11 cellular contexts compared by ENCODE assay signal in the genomic region with DNA sequence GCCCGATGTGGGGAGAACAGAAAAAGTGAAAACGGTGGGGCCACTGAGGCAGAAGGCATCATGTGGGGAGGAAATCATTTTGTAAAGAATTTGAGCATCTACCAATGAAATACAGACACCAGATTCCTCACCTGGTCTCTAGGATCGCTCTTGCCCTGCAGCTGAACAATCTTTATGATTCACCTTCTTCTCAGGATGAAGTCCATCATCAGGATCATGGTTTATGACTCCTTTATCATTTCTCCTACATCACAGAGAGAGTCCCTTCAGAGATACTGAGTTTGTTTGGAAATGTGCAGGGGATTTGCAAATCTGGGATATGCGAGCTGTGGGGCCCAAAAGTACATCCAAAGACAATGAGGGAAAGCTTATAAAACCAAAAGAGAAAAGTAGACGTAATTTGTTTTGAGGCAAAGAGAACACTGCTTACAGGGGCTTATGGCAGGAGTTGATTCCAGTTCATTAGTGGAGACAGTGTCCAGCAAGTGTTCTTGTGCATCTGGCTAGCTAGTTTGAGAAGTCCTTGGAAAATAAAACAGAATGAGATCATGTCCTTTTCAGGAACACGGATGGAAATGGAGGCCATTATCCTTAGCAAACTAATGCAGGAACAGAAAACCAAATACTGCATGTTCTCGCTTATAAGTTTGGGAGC. TPM values are rescaled to one million over a fixed set of nuclear protein-coding genes. Genes with fewer than 3 reads are reported as not detected.
DNase-seq lines count a peak whose midpoint lies in the region; ATAC-seq and TF ChIP-seq lines count a peak whose summit lies in the region.
"Had no signal": no experiment of that assay in that cellular context is flagged by ENCODE, and none has a peak within 500 bp of the region (broad histone marks: within the 10 kb centered on the region; RNA-seq: fewer than 3 reads in every experiment).

No MANE protein-coding gene starts in this region.

- TF ChIP-seq EP300 in esophagus muscularis mucosa (IDR thresholded peaks at IDR 0.05) = no peak

- H3K9me3 ChIP-seq in HUES6 (ENCODE audit: control insufficient read depth, insufficient read depth, low read depth, low read length) = 0 out of 2 replicates have a peak, but pooled peaks cover 3% of the 10 kb centered on the region
- no peaks in the 10 kb centered on the region for H3K9me3 ChIP-seq in esophagus muscularis mucosa
- H3K9me3 ChIP-seq in prostate gland = no peaks in the 10 kb centered on the region

- no peaks in the 10 kb centered on the region for H3K27me3 ChIP-seq in HUES6 (ENCODE audit: control insufficient read depth, insufficient read depth, low read length)
- H3K27me3 ChIP-seq in esophagus muscularis mucosa = no peaks in the 10 kb centered on the region
- no peaks in the 10 kb centered on the region for H3K27me3 ChIP-seq in prostate gland (replicated peaks; ENCODE audit: insufficient read depth)

- H3K4me1 ChIP-seq in HUES6 (ENCODE audit: control insufficient read depth, insufficient read depth, low read length) (peaks cover 19% of the 10 kb centered on the region), esophagus muscularis mucosa (peaks cover 6 to 11% (median 7%) of the 10 kb centered on the region in 4 donors), prostate gland (replicated peaks) (no peaks in the 10 kb centered on the region)
- H3K4me1 ChIP-seq: parathyroid adenoma had no signal

- H3K36me3 ChIP-seq in HUES6 (ENCODE audit: control insufficient read depth, insufficient read depth, low read length) (no peaks in the 10 kb centered on the region), esophagus muscularis mucosa (no peaks in the 10 kb centered on the region), prostate gland (no peaks in the 10 kb centered on the region)

- no peak for DNase-seq in esophagus muscularis mucosa (ENCODE audit: extremely low spot score)
- no peak for DNase-seq in prostate gland (ENCODE audit: low spot score)
- no peak for DNase-seq in hepatic stellate cell (ENCODE audit: low spot score)
- DNase-seq in activated CD4-positive, CD25-positive, alpha-beta regulatory T cell treated with anti-CD3 and anti-CD28 coated beads, Interleukin-2, amount 50 U/mL, for 72 hours = no peak
- no peak for DNase-seq in lower leg skin (ENCODE audit: low spot score in 2 of 2)
- DNase-seq: activated CD4-positive, alpha-beta T cell treated with anti-CD3 and anti-CD28 coated beads for 1 hour; cortex of kidney had no signal

- TF ChIP-seq CTCF in esophagus muscularis mucosa (IDR thresholded peaks at IDR 0.05) = no peak
- no peak for TF ChIP-seq CTCF in prostate gland (IDR thresholded peaks at IDR 0.05)
- TF ChIP-seq CTCF in lower leg skin (IDR thresholded peaks at IDR 0.05) = no peak

- 58% methylated on average over 7 of the region's 7 CpGs for WGBS in esophagus muscularis mucosa
- 58% methylated on average over 7 of the region's 7 CpGs for WGBS in prostate gland
- WGBS in lower leg skin, 2 donors = 54 to 58% methylated on average over 7 of the region's 7 CpGs

- H3K27ac ChIP-seq in HUES6 (ENCODE audit: low read depth, low read length) = peak overlapping the region; percentile 73; the same call in 1 of the 2 replicates
- peak overlapping the region; percentile 65 to 79 (median 69) for H3K27ac ChIP-seq in esophagus muscularis mucosa (replicated peaks in 1 of 4)
- peak overlapping the region; percentile 33 to 41 for H3K27ac ChIP-seq in prostate gland
- H3K27ac ChIP-seq: parathyroid adenoma had no signal

- H3K9ac ChIP-seq in HUES6 (ENCODE audit: low read length) = peak overlapping the region; percentile 57
- H3K9ac ChIP-seq: parathyroid adenoma had no signal

- ATAC-seq in GM18502 (IDR thresholded peaks at IDR 0.05; ENCODE audit: poor library complexity, unreplicated experiment) = peak; percentile 1
- no peak for ATAC-seq in GM19463 (IDR thresholded peaks at IDR 0.05; ENCODE audit: unreplicated experiment)

- TF ChIP-seq POLR2A in esophagus muscularis mucosa (IDR thresholded peaks at IDR 0.05; ENCODE audit: low read depth) (no peak), prostate gland (IDR thresholded peaks at IDR 0.05) (no peak), lower leg skin (IDR thresholded peaks at IDR 0.05) (no peak)

- intact Hi-C loops in esophagus muscularis mucosa (cut with DNase I) = no loop called here
- intact Hi-C loops in prostate gland (cut with DNase I) = no loop called here
- intact Hi-C loops in lower leg skin (cut with DNase I; ENCODE audit: low total_unique reads) = no loop called here

- H3K4me3 ChIP-seq in HUES6 (ENCODE audit: low read depth, low read length) (peak overlapping the region; percentile 37), esophagus muscularis mucosa (peak overlapping the region; percentile 16 to 42 (median 37)), prostate gland (peak overlapping the region in 1 of 2 donors; percentile 10), lower leg skin (ENCODE audit: low read depth, poor library complexity, severe bottlenecking) (no peak overlapping the region)

RNA-seq across cellular contexts. Expression of a gene that starts 15.3 kb away (rescaled TPM):
- total RNA-seq in esophagus muscularis mucosa = 100 to 1,000 TPM; 242 to 338 (median 270) TPM
- total RNA-seq in prostate gland = 100 to 1,000 TPM; 251 to 263 TPM
- total RNA-seq in lower leg skin = 100 to 1,000 TPM in 2 of 4 donors, 10 to 100 TPM in 2; 78.1 to 137 (median 94.2) TPM

RNA-seq across cellular contexts. Expression of a gene that starts 52.8 kb away (rescaled TPM):
- total RNA-seq in esophagus muscularis mucosa (1 to 10 TPM in 1 of 4 donors, under 1 TPM in 3; 0.46 to 1.2 (median 0.66) TPM), prostate gland (not detected), lower leg skin (not detected)
